Comparison of ENCODE assay signal across 1 cellular context in the genomic region with DNA sequence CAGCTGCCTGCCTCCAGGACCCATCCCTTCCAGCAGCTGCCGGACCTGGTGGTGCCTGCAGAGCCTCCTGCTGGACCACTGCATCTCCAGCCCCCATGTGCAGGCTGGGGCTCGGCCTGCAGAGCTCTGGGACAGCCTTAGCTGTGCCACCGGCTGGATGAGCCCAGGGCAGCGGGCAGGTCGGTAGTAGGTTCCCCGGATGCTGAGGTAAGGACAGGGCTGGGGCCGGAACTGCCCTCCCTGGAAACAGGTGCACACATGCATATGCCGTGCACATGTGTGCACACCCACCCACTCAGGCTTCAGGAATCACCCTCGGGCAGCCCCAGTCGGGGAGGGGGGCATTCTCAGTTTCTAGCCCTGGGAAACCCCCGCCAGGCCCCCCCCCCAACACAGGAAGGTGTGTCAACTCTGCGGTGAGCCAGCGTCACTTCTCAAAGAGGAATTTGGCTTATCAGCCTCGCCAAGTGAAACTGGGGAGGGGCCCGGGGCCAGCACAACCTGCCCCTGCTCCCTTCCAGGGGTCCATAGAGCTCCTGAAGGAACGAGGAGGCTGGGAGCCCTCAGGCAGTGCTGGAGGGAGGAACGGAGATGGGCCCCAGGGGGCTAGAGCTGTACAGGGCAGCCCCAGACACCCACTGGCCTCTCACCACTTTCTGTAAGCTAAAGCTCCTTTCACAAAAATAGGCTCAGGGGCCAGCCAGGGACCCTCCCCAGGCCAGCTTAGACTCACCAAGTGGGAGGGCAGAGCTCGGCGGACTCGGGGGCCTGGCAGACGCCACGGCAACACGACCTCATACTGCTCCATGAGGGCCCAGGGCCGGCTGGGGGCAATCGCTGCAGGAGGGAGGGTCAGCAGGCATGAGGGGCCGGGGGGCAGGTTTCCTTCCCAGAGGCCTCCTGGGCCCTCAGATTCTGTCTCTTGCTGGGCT.
TF ChIP-seq lines count a peak whose summit lies in the region.

No MANE protein-coding gene starts in this region.

TF ChIP-seq in HepG2, 621 proteins besides CTCF, POLR2A, EP300 and RAD21:
- TF ChIP-seq ZNF354B (CRISPR knock-in tag; IDR thresholded peaks at IDR 0.05) (no peak), HIVEP1 (CRISPR knock-in tag; IDR thresholded peaks at IDR 0.05) (no peak)
